Comparison of ENCODE assay signal across 15 cellular contexts in the genomic region with DNA sequence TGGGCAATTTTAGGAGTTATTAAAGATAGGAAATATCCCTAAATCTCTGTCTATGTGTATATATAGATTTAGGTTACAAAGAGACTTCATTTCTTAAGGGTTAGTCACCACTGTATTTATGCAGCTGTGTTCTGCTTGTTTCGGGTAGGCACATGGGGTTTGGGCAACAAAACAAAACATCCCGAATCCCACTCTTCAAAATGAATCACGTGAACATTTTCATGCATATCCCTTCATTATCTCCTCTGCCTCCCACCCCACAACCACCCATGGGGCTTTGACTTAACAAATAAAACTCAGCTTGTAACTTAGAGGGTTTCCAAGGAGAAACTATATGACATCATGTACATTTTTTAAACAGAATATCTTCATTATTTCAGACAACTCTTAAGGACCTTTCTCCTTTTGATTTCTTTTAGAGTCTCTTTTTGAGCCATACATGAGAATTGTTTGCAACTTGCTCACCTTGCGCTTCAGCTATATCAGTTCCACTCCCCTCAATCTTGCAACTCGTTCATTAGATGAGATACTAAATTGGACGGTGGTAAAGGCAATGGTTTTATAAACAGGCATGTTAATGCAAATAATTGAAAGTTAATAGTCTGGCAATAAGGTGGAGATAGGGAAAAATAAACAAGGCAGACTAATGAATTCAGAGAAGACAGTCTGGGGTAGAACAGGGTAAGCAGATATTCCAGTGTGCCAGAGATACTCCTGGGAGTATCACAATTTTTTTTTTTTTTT.
A peak's percentile ranks its signal among the peaks of the same experiment; 100 is the strongest.
DNase-seq lines count a peak whose midpoint lies in the region; ATAC-seq and TF ChIP-seq lines count a peak whose summit lies in the region.
"Had no signal": no experiment of that assay in that cellular context is flagged by ENCODE, and none has a peak within 500 bp of the region (broad histone marks: within the 10 kb centered on the region; RNA-seq: fewer than 3 reads in every experiment).

No MANE protein-coding gene starts in this region.

- H3K9ac ChIP-seq in HUES48 (ENCODE audit: low read depth, low read length), result no peak overlapping the region
- H3K9ac ChIP-seq in colonic mucosa (ENCODE audit: low read depth in 2 of 2, low read length in 2 of 2), result no peak overlapping the region

- H3K36me3 ChIP-seq in HUES48 (ENCODE audit: control insufficient read depth, insufficient read depth, low read length), result no peaks in the 10 kb centered on the region
- no peaks in the 10 kb centered on the region for H3K36me3 ChIP-seq in brain microvascular endothelial cell (replicated peaks)
- H3K36me3 ChIP-seq in colonic mucosa, result no peaks in the 10 kb centered on the region
- H3K36me3 ChIP-seq in mucosa of descending colon (ENCODE audit: low read depth), result no peaks in the 10 kb centered on the region
- H3K36me3 ChIP-seq: HAP-1, SJSA1, tibial artery had no signal

- TF ChIP-seq CTCF in AG04449 (IDR thresholded peaks at IDR 0.05; ENCODE audit: insufficient read depth, low read length, missing control alignments), result no peak
- no peak for TF ChIP-seq CTCF in brain microvascular endothelial cell (IDR thresholded peaks at IDR 0.05; ENCODE audit: low read depth, low read length, missing control alignments)
- TF ChIP-seq CTCF in foreskin keratinocyte (conservative IDR thresholded peaks at IDR 0.05), result no peak
- TF ChIP-seq CTCF in colonic mucosa (IDR thresholded peaks at IDR 0.05), result no peak
- no peak for TF ChIP-seq CTCF in mucosa of descending colon (IDR thresholded peaks at IDR 0.05)

- H3K9me3 ChIP-seq in HUES48 (ENCODE audit: control insufficient read depth, insufficient read depth, low read length) (no peaks in the 10 kb centered on the region), colonic mucosa (no peaks in the 10 kb centered on the region), mucosa of descending colon (no peaks in the 10 kb centered on the region)
- H3K9me3 ChIP-seq: HAP-1, SJSA1, tibial artery had no signal

- intact Hi-C loops in colonic mucosa (cut with DNase I) (no loop called here), mucosa of descending colon (cut with DNase I, micrococcal nuclease) (no loop called here)

- ATAC-seq in foreskin keratinocyte, result peak; percentile 84
- no peak for ATAC-seq in mucosa of descending colon

- H3K4me3 ChIP-seq in AG04449 (ENCODE audit: low read depth, low read length) (no peak overlapping the region; the same call in 1 of the 2 replicates), HUES48 (ENCODE audit: low read depth, low read length) (no peak overlapping the region), brain microvascular endothelial cell (ENCODE audit: low read depth, low read length) (peak overlapping the region; percentile 7), colonic mucosa (no peak overlapping the region), mucosa of descending colon (no peak overlapping the region)
- H3K4me3 ChIP-seq: HAP-1, SJSA1, tibial artery had no signal

- peak; percentile 16 for DNase-seq in AG04449 (ENCODE audit: low read depth, low spot score)
- peak; percentile 82 for DNase-seq in brain microvascular endothelial cell
- DNase-seq in foreskin keratinocyte, result peak; percentile 45 to 78
- no peak for DNase-seq in colonic mucosa
- no peak for DNase-seq in erythroblast (lab: John Stamatoyannopoulos, UW)
- no peak for DNase-seq in activated CD4-positive, alpha-beta T cell treated with anti-CD3 and anti-CD28 coated beads, Interleukin-2, amount 50 U/mL, for 4 hours
- no peak for DNase-seq in mucosa of descending colon
- DNase-seq: activated effector memory CD4-positive, alpha-beta T cell treated with Interleukin-2 at 50 U/mL for 16 hours; Calu3; central memory CD4-positive, alpha-beta T cell; NK-92 treated with Interleukin-12 subunit alpha and Interleukin-12 subunit beta, amount 100 ng/mL, for 24 hours; tibial artery had no signal

- no peak for TF ChIP-seq POLR2A in erythroblast (IDR thresholded peaks at IDR 0.05; ENCODE audit: low read length)

- in situ Hi-C loops in brain microvascular endothelial cell (cut with HindIII; ENCODE audit: low pct_ligation_motif_present, low sequenced_read_pairs), result no loop called here

- H3K27me3 ChIP-seq in HUES48 (ENCODE audit: control insufficient read depth, insufficient read depth, low read length), result no peaks in the 10 kb centered on the region
- H3K27me3 ChIP-seq in brain microvascular endothelial cell (replicated peaks), result no peaks in the 10 kb centered on the region
- no peaks in the 10 kb centered on the region for H3K27me3 ChIP-seq in foreskin keratinocyte
- no peaks in the 10 kb centered on the region for H3K27me3 ChIP-seq in colonic mucosa
- H3K27me3 ChIP-seq: SJSA1, tibial artery had no signal

- peaks cover 21% of the 10 kb centered on the region for H3K4me1 ChIP-seq in HUES48 (ENCODE audit: control insufficient read depth, insufficient read depth, low read length)
- peaks cover 24% of the 10 kb centered on the region for H3K4me1 ChIP-seq in foreskin keratinocyte
- H3K4me1 ChIP-seq in colonic mucosa, result no peaks in the 10 kb centered on the region
- peaks cover 2% of the 10 kb centered on the region for H3K4me1 ChIP-seq in mucosa of descending colon (ENCODE audit: low read depth)

- POLR2A ChIA-PET in AG04449 (lab: Yijun Ruan, JAX), result no interaction called here

- CTCF ChIA-PET in AG04449 (lab: Yijun Ruan, JAX), result interaction anchor here (0.8 kb wide), 1 partner anchor 14 kb away, joined by 3 read pairs; no protein-coding TSS in a partner anchor

- H3K27ac ChIP-seq in HUES48 (ENCODE audit: low read depth, low read length) (peak overlapping the region; percentile 62), brain microvascular endothelial cell (peak overlapping the region; percentile 87), foreskin keratinocyte (peak overlapping the region; percentile 91), colonic mucosa (no peak overlapping the region)
- H3K27ac ChIP-seq: SJSA1, tibial artery had no signal

Comparison
In these comparisons a context has a peak if more than half of its experiments do, and no peak if none do; other contexts are left out.
1. DNase-seq: peak in AG04449 (single experiment), brain microvascular endothelial cell (single experiment) and foreskin keratinocyte (2 of 2); none in colonic mucosa (single experiment), erythroblast (0 of 2), activated CD4-positive, alpha-beta T cell treated with anti-CD3 and anti-CD28 coated beads, Interleukin-2, amount 50 U/mL, for 4 hours (0 of 2) and mucosa of descending colon (0 of 3).